ENCODE assay signal across 28 cellular contexts in the genomic region with DNA sequence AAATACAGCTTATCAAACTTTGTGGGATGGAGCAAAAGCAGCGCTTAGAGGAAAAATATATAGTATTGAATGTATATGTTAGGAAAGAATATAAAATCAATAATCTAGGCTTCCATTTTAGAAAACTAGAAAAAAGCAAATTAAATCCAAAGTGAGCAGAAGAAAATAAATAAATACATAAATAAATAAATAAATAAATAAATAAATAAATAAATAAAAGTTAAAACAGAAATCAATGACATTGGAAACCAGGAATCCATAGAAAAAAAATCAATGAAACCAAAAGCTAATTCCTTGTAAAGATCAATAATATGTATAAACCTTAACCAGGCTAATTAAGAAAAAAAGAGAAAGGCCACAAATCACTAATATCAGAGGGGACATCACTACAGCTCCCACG.
"Had no signal": no experiment of that assay in that cellular context is flagged by ENCODE, and none has a peak within 500 bp of the region (broad histone marks: within the 10 kb centered on the region; RNA-seq: fewer than 3 reads in every experiment).

No MANE protein-coding gene starts in this region.

- H3K27me3 ChIP-seq: neural progenitor cell, ovary, right lobe of liver, sigmoid colon, spleen, suprapubic skin, testis, tibial artery, transverse colon, upper lobe of right lung, uterus had no signal

- DNase-seq: natural killer cell; occipital lobe; ovary; posterior cingulate gyrus; psoas muscle; right cardiac atrium; right lobe of liver; sigmoid colon; spleen; stimulated activated CD4-positive, alpha-beta T cell treated with anti-CD3 and anti-CD28 coated beads, Interleukin-12 subunit alpha, Interleukin-12 subunit beta, amount 100 ng/mL, for 4 hours; stimulated activated CD4-positive, alpha-beta T cell treated with anti-CD3 and anti-CD28 coated beads, Interleukin-1b, Interleukin-23, amount 100 ng/mL, for 48 hours; stimulated activated CD4-positive, alpha-beta T cell treated with anti-CD3 and anti-CD28 coated beads, Interleukin-4, amount 100 ng/mL, for 1 hour; stimulated activated CD4-positive, alpha-beta T cell treated with anti-CD3 and anti-CD28 coated beads, Interleukin-4, amount 100 ng/mL, for 4 hours; stimulated activated CD8-positive, alpha-beta memory T cell treated with anti-CD3 and anti-CD28 coated beads, Interleukin-4, amount 100 ng/mL, for 48 hours; stimulated activated naive CD4-positive, alpha-beta T cell; stimulated activated naive CD8-positive, alpha-beta T cell treated with anti-CD3 and anti-CD28 coated beads, Interleukin-15, amount 100 ng/mL, for 72 hours; stimulated activated naive CD8-positive, alpha-beta T cell treated with anti-CD3 and anti-CD28 coated beads, Interleukin-15, Interleukin-2, amounts not matched to agents 100 U/mL and 50 U/mL, for 24 hours; substantia nigra; testis; tibial artery; transverse colon; upper lobe of right lung; uterus had no signal

- H3K27ac ChIP-seq: neural progenitor cell, ovary, parathyroid adenoma, psoas muscle, right lobe of liver, sigmoid colon, spleen, suprapubic skin, testis, tibial artery, transverse colon, upper lobe of right lung, uterus had no signal

- H3K4me3 ChIP-seq: neural progenitor cell, ovary, psoas muscle, right lobe of liver, sigmoid colon, smooth muscle cell, spleen, suprapubic skin, testis, tibial artery, transverse colon, upper lobe of right lung, uterus had no signal

- H3K36me3 ChIP-seq: neural progenitor cell, ovary, right lobe of liver, sigmoid colon, spleen, suprapubic skin, tibial artery, transverse colon, upper lobe of right lung, uterus had no signal

- ATAC-seq: natural killer cell; psoas muscle; right cardiac atrium; right lobe of liver; stimulated activated memory B cell treated with anti-CD40 and anti-IgM and Interleukin-4, amounts not matched to agents 10 μg/mL and 1 μg/mL and 100 μg/mL, for 72 hours; stimulated activated naive CD8-positive, alpha-beta T cell treated with anti-CD3 and anti-CD28 coated beads, Interleukin-15, amount 100 ng/mL, for 72 hours; stimulated activated naive CD8-positive, alpha-beta T cell treated with anti-CD3 and anti-CD28 coated beads, Interleukin-15, Interleukin-2, amounts not matched to agents 100 U/mL and 50 U/mL, for 24 hours; upper lobe of right lung had no signal

- H3K4me1 ChIP-seq: neural progenitor cell, parathyroid adenoma, psoas muscle, right lobe of liver, sigmoid colon, spleen, suprapubic skin, testis, tibial artery, transverse colon, upper lobe of right lung, uterus had no signal

- H3K9me3 ChIP-seq: ovary, psoas muscle, right lobe of liver, sigmoid colon, suprapubic skin, testis, tibial artery, transverse colon, upper lobe of right lung, uterus had no signal
